In genomic region chr9:103104101-103104500, GRCh38 we compare ENCODE assay signal across 26 cellular contexts.
"Had no signal": no experiment of that assay in that cellular context is flagged by ENCODE, and none has a peak within 500 bp of the region (broad histone marks: within the 10 kb centered on the region; RNA-seq: fewer than 3 reads in every experiment).

No MANE protein-coding gene starts in this region.

- FAIRE-seq: endometrium, islet of Langerhans, keratinocyte had no signal

- H3K27ac ChIP-seq: colonic mucosa, epithelial cell of prostate, esophagus squamous epithelium, gastrocnemius medialis, heart right ventricle, lower lobe of right lung had no signal

- DNase-seq: colonic mucosa; cortex of kidney; effector CD8-positive, alpha-beta T cell; effector memory CD8-positive, alpha-beta T cell; endodermal cell; erythroblast; esophagus squamous epithelium; foreskin fibroblast; foreskin melanocyte; gastrocnemius medialis; glutamatergic neuron; head of caudate nucleus; heart right ventricle; hippocampal formation; kidney glomerular epithelial cell; left colon; left ventricle myocardium superior; lower lobe of right lung; mesendoderm; midbrain had no signal

- H3K4me3 ChIP-seq: colonic mucosa, esophagus squamous epithelium, gastrocnemius medialis, heart right ventricle, lower lobe of right lung had no signal

- H3K4me1 ChIP-seq: colonic mucosa, esophagus squamous epithelium, gastrocnemius medialis, heart right ventricle, lower lobe of right lung had no signal

- H3K36me3 ChIP-seq: colonic mucosa, esophagus squamous epithelium, gastrocnemius medialis, heart right ventricle, lower lobe of right lung had no signal

- H3K27me3 ChIP-seq: colonic mucosa, esophagus squamous epithelium, gastrocnemius medialis, heart right ventricle had no signal

- ATAC-seq: effector memory CD8-positive, alpha-beta T cell; esophagus mucosa; gastrocnemius medialis; heart right ventricle; left colon; left lobe of liver; left ventricle myocardium superior had no signal

- H3K9me3 ChIP-seq: colonic mucosa, gastrocnemius medialis, lower lobe of right lung had no signal
